10 cellular contexts compared by ENCODE assay signal in genomic region chr6:166752097-166752496, GRCh38.
DNase-seq lines count a peak whose midpoint lies in the region; ATAC-seq and TF ChIP-seq lines count a peak whose summit lies in the region.
"Had no signal": no experiment of that assay in that cellular context is flagged by ENCODE, and none has a peak within 500 bp of the region (broad histone marks: within the 10 kb centered on the region; RNA-seq: fewer than 3 reads in every experiment).

No MANE protein-coding gene starts in this region.

- TF ChIP-seq CTCF in GM13977 (IDR thresholded peaks at IDR 0.05; ENCODE audit: extremely low read depth, insufficient read depth, missing control alignments) = no peak

- H3K4me1 Mint-ChIP-seq in activated T-cell treated with anti-CD3 and anti-CD28 coated beads, Interleukin-2, amount 50 U/mL, for 4 hours (ENCODE audit: low read depth) = peaks cover 8% of the 10 kb centered on the region

- peaks cover 20% of the 10 kb centered on the region for H3K27me3 Mint-ChIP-seq in activated T-cell treated with anti-CD3 and anti-CD28 coated beads, Interleukin-2, amount 50 U/mL, for 4 hours (ENCODE audit: low read depth)

- peak; percentile 87 for DNase-seq in GM13977 (ENCODE audit: low spot score)
- DNase-seq in NCI-H446 treated with DMSO at 0.1 percent for 48 hours (lab: John Stamatoyannopoulos, UW) = no peak
- DNase-seq in activated T-cell treated with anti-CD3 and anti-CD28 coated beads, Interleukin-2, amount 50 U/mL, for 4 hours = no peak
- no peak for DNase-seq in HCEC 1CT
- no peak for DNase-seq in NCI-H1048 (lab: John Stamatoyannopoulos, UW)
- DNase-seq: NCI-H146, T-helper 2 cell had no signal

- H3K9me3 Mint-ChIP-seq in activated T-cell treated with anti-CD3 and anti-CD28 coated beads, Interleukin-2, amount 50 U/mL, for 4 hours = no peaks in the 10 kb centered on the region

- peak; percentile 94 for ATAC-seq in GM19452 (IDR thresholded peaks at IDR 0.05; ENCODE audit: unreplicated experiment)
- peak; percentile 97 for ATAC-seq in HG02884 (IDR thresholded peaks at IDR 0.05; ENCODE audit: unreplicated experiment)
- peak; percentile 89 for ATAC-seq in HG03558 (IDR thresholded peaks at IDR 0.05; ENCODE audit: extremely low read depth, unreplicated experiment)
- no peak for ATAC-seq in activated T-cell treated with anti-CD3 and anti-CD28 coated beads, Interleukin-2, amount 50 U/mL, for 4 hours

- no peaks in the 10 kb centered on the region for H3K36me3 Mint-ChIP-seq in activated T-cell treated with anti-CD3 and anti-CD28 coated beads, Interleukin-2, amount 50 U/mL, for 4 hours (ENCODE audit: insufficient read depth)

- no peak overlapping the region for H3K4me3 Mint-ChIP-seq in activated T-cell treated with anti-CD3 and anti-CD28 coated beads, Interleukin-2, amount 50 U/mL, for 4 hours

- in situ Hi-C loops in GM13977 (cut with MboI; ENCODE audit: low pct_unique_long_range_greater_than_20kb, low sequenced_read_pairs, unreplicated experiment) = no loop called here

Comparison
In these comparisons a context has a peak if more than half of its experiments do, and no peak if none do; other contexts are left out.
1. ATAC-seq: peak in GM19452 (single experiment), HG02884 (single experiment) and HG03558 (single experiment); none in activated T-cell treated with anti-CD3 and anti-CD28 coated beads, Interleukin-2, amount 50 U/mL, for 4 hours (0 of 2).